In the genomic region with DNA sequence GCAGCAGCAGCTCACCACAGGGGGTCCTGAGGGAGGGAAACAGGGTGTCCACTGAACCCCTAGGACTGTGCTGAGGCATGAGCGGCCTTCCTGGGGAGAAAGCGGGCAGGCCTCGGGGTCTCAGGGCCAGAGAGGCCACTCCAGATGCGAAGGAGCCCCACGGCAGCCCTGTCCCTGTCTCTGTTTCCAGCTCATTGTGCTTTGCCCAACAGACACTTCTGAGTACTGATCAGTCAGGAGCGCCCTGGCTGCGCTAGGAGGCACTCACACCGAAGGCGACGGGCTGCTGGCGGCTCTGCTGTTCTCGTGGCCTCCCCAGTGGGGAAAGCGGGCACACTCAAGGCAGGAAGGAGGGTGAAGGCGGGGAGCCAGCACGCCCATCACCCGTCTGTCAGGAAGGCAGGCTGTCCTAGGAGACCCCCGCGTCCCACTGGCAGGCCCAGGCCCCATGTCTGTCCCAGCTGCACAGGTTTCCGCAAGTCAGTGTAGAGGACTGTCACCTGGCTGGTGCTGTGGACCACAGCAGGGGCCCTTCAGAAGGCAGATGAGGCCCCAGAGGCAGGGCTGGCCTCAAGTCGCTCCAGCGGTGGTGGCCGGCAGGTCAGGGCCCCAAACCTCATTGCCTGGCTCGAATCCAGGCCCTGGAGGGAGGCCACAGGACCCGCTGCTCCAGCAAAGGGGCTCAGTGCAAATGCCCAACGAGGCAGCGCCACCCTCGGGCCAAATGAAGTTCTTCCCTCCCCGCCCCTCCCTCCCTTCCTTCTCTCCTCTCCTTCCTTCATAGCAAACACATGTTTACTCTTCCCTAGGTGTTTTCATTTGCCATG, we compare ENCODE assay signal across 10 cellular contexts. TPM values are rescaled to one million over a fixed set of nuclear protein-coding genes. Genes with fewer than 3 reads are reported as not detected.
A peak's percentile ranks its signal among the peaks of the same experiment; 100 is the strongest.
DNase-seq lines count a peak whose midpoint lies in the region; ATAC-seq, FAIRE-seq and TF ChIP-seq lines count a peak whose summit lies in the region.
"Had no signal": no experiment of that assay in that cellular context is flagged by ENCODE, and none has a peak within 500 bp of the region (broad histone marks: within the 10 kb centered on the region; RNA-seq: fewer than 3 reads in every experiment).

No MANE protein-coding gene starts in this region.

- intact Hi-C loops in natural killer cell (cut with micrococcal nuclease) (no loop called here), GM12878 (cut with micrococcal nuclease; ENCODE audit: unreplicated experiment) (loop anchor here (5.0 kb wide), 1 partner anchor 45 kb away; a partner anchor contains a TSS)

- H3K27ac Mint-ChIP-seq in natural killer cell (no peak overlapping the region), progenitor cell of endocrine pancreas (no peak overlapping the region)
- H3K27ac Mint-ChIP-seq in natural killer cell treated with Interleukin-12 subunit alpha and Interleukin-12 subunit beta and Interleukin-15 and Interleukin-18, amount 100 ng/mL, for 72 hours, result no peak overlapping the region

- H3K9me3 Mint-ChIP-seq in natural killer cell, result no peaks in the 10 kb centered on the region
- H3K9me3 Mint-ChIP-seq in natural killer cell treated with Interleukin-12 subunit alpha and Interleukin-12 subunit beta and Interleukin-15 and Interleukin-18, amount 100 ng/mL, for 72 hours, result no peaks in the 10 kb centered on the region
- no peaks in the 10 kb centered on the region for H3K9me3 Mint-ChIP-seq in progenitor cell of endocrine pancreas (ENCODE audit: low read depth)

- H3K27ac ChIP-seq in GM12878 (ENCODE audit: control insufficient read depth, insufficient read depth), result peak overlapping the region; percentile 62
- H3K27ac ChIP-seq: ascending aorta had no signal

- no peaks in the 10 kb centered on the region for H3K27me3 Mint-ChIP-seq in natural killer cell (ENCODE audit: low read depth in 2 of 2)
- H3K27me3 Mint-ChIP-seq in natural killer cell treated with Interleukin-12 subunit alpha and Interleukin-12 subunit beta and Interleukin-15 and Interleukin-18, amount 100 ng/mL, for 72 hours, result no peaks in the 10 kb centered on the region
- no peaks in the 10 kb centered on the region for H3K27me3 Mint-ChIP-seq in progenitor cell of endocrine pancreas

- RAD21 ChIA-PET in GM12878 (lab: Charles Lee; ENCODE audit: unreplicated experiment), result interaction anchor here (0.7 to 2.5 kb wide), 7 partner anchors 38 to 249 kb away, joined by 3 to 23 read pairs (median 5); a partner anchor contains a TSS

- no peak for TF ChIP-seq POLR2A in GM12878 (IDR thresholded peaks at IDR 0.05; ENCODE audit: low read depth, low read length)

- peak; percentile 16 for TF ChIP-seq CTCF in natural killer cell (IDR thresholded peaks at IDR 0.05)
- TF ChIP-seq CTCF in GM12878 (IDR thresholded peaks at IDR 0.05 in 2 of 3, conservative IDR thresholded peaks at IDR 0.05 in 1 of 3; ENCODE audit: control insufficient read depth in 2 of 3, extremely low read depth in 1 of 3, insufficient read depth in 1 of 3, low read depth in 3 of 3, low read length in 3 of 3), result peak; percentile 40 to 62 (median 49)
- peak; percentile 28 for TF ChIP-seq CTCF in progenitor cell of endocrine pancreas (IDR thresholded peaks at IDR 0.05; ENCODE audit: unreplicated experiment)

- ATAC-seq in natural killer cell, result no peak
- ATAC-seq in natural killer cell treated with Interleukin-12 subunit alpha and Interleukin-12 subunit beta and Interleukin-15 and Interleukin-18, amount 100 ng/mL, for 72 hours, result no peak
- ATAC-seq in HG03457 (IDR thresholded peaks at IDR 0.05; ENCODE audit: unreplicated experiment), result peak; percentile 8
- peak; percentile 36 for ATAC-seq in GM12878
- no peak for ATAC-seq in GM18519 (IDR thresholded peaks at IDR 0.05; ENCODE audit: low FRiP score, unreplicated experiment)
- ATAC-seq in HG03378 (IDR thresholded peaks at IDR 0.05; ENCODE audit: unreplicated experiment), result no peak

- H3K9me3 ChIP-seq in GM12878 (replicated peaks; ENCODE audit: control insufficient read depth, insufficient read depth, low read length), result no peaks in the 10 kb centered on the region; the same call in 2 of the 3 replicates

- H3K4me1 Mint-ChIP-seq in natural killer cell, result peaks cover 0 to 9% of the 10 kb centered on the region in 2 donors
- peaks cover 0 to 7% of the 10 kb centered on the region in 2 donors for H3K4me1 Mint-ChIP-seq in natural killer cell treated with Interleukin-12 subunit alpha and Interleukin-12 subunit beta and Interleukin-15 and Interleukin-18, amount 100 ng/mL, for 72 hours (ENCODE audit: low read depth in 2 of 2)
- H3K4me1 Mint-ChIP-seq in progenitor cell of endocrine pancreas (ENCODE audit: low read depth), result peaks cover 1% of the 10 kb centered on the region

- no TSS peak for BruUV-seq in GM12878 (replicated peaks; lab: Mats Ljungman, UMichigan)

- TF ChIP-seq RAD21 in GM12878 (IDR thresholded peaks at IDR 0.05; ENCODE audit: insufficient read depth, low read depth, low read length), result peak; percentile 37; the same call in 1 of the 2 replicates

- POLR2A ChIA-PET in GM12878 (lab: Charles Lee), result interaction anchor here (0.9 to 3.1 kb wide), 4 partner anchors 8 to 137 kb away, joined by 3 to 13 read pairs (median 9); no protein-coding TSS in a partner anchor

- SMC1A ChIA-PET in GM12878 (lab: Charles Lee; ENCODE audit: uncharacterized antibody, unreplicated experiment), result interaction anchor here (0.6 to 2.5 kb wide), 7 partner anchors 15 to 248 kb away, joined by 3 to 12 read pairs (median 3); no protein-coding TSS in a partner anchor

- H3K4me3 Mint-ChIP-seq in natural killer cell (no peak overlapping the region), progenitor cell of endocrine pancreas (ENCODE audit: low read depth) (no peak overlapping the region)
- no peak overlapping the region for H3K4me3 Mint-ChIP-seq in natural killer cell treated with Interleukin-12 subunit alpha and Interleukin-12 subunit beta and Interleukin-15 and Interleukin-18, amount 100 ng/mL, for 72 hours

- H3K4me3 ChIP-seq in GM12878, result peak overlapping the region; percentile 26; the same call in 1 of the 2 replicates
- H3K4me3 ChIP-seq: ascending aorta, skin epidermis had no signal

- H3K4me2 ChIP-seq in GM12878 (ENCODE audit: control insufficient read depth, insufficient read depth), result peak overlapping the region; percentile 94

- CTCF ChIA-PET in GM12878 (lab: Yijun Ruan, JAX), result interaction anchor here (0.6 to 4.4 kb wide), 11 partner anchors 32 to 201 kb away, joined by 3 to 41 read pairs (median 4); a partner anchor contains a TSS

- no peak for FAIRE-seq in GM12878 (lab: Jason Lieb, UNC)
- FAIRE-seq in frontal cortex (lab: Jason Lieb, UNC), result no peak

- no peaks in the 10 kb centered on the region for H3K36me3 ChIP-seq in GM12878 (ENCODE audit: control insufficient read depth in 2 of 2, insufficient read depth in 2 of 2, low read length in 1 of 2)
- H3K36me3 ChIP-seq: ascending aorta had no signal

- DNase-seq in natural killer cell (no peak), GM12878 (ENCODE audit: low read depth, low spot score) (no peak), progenitor cell of endocrine pancreas (ENCODE audit: low spot score, unreplicated experiment) (no peak), frontal cortex (ENCODE audit: low spot score in 2 of 2) (no peak)
- DNase-seq in natural killer cell treated with Interleukin-12 subunit alpha and Interleukin-12 subunit beta and Interleukin-15 and Interleukin-18, amount 100 ng/mL, for 72 hours (ENCODE audit: low spot score), result no peak

- no peaks in the 10 kb centered on the region for H4K20me1 ChIP-seq in GM12878 (ENCODE audit: control insufficient read depth, insufficient read depth)

- peaks cover 21% of the 10 kb centered on the region for H3K4me1 ChIP-seq in GM12878 (ENCODE audit: control insufficient read depth, insufficient read depth, low read length)

- no peaks in the 10 kb centered on the region for H3K27me3 ChIP-seq in GM12878 (replicated peaks in 1 of 2; ENCODE audit: control insufficient read depth in 2 of 2, insufficient read depth in 2 of 2, low read length in 1 of 2)
- H3K27me3 ChIP-seq: ascending aorta had no signal

- H3K36me3 Mint-ChIP-seq in natural killer cell (no peaks in the 10 kb centered on the region), progenitor cell of endocrine pancreas (ENCODE audit: insufficient read depth) (peaks cover under 1% of the 10 kb centered on the region)
- no peaks in the 10 kb centered on the region for H3K36me3 Mint-ChIP-seq in natural killer cell treated with Interleukin-12 subunit alpha and Interleukin-12 subunit beta and Interleukin-15 and Interleukin-18, amount 100 ng/mL, for 72 hours

- no peak for TF ChIP-seq EP300 in GM12878 (IDR thresholded peaks at IDR 0.05; ENCODE audit: borderline replicate concordance in 1 of 2, control insufficient read depth in 1 of 2, low read depth in 2 of 2, low read length in 2 of 2)

- peak overlapping the region; percentile 40 for H3K9ac ChIP-seq in GM12878 (ENCODE audit: control insufficient read depth, insufficient read depth, low read length)

- H3K79me2 ChIP-seq in GM12878 (ENCODE audit: control insufficient read depth, insufficient read depth, low read length), result no peaks in the 10 kb centered on the region

- 79% methylated on average over 22 of the region's 28 CpGs for WGBS in GM12878 (ENCODE audit: insufficient coverage, insufficient replicate concordance, low lambda C conversion rate, missing lambda C conversion rate)

- in situ Hi-C loops in GM12878 (cut with MboI), result no loop called here

- H2AFZ ChIP-seq in GM12878 (ENCODE audit: control insufficient read depth, low read depth, low read length), result peak overlapping the region; percentile 85

RNA-seq across cellular contexts. Expression of a gene that starts 6.8 kb away (rescaled TPM):
- total RNA-seq in natural killer cell, result not detected
- under 1 TPM in 1 of 2 donors, not detected in 1; 0.19 TPM for total RNA-seq in natural killer cell treated with Interleukin-12 subunit alpha and Interleukin-12 subunit beta and Interleukin-15 and Interleukin-18, amount 100 ng/mL, for 72 hours
- total RNA-seq in GM12878 (2013; cell fraction: nucleolus; rRNA removed), result 3.3 and 4.0 TPM in 2 replicates
- 0.49 and 0.56 TPM in 2 replicates for total RNA-seq in GM12878 (2014; rRNA removed)
- total RNA-seq in GM12878 (2014; rRNA removed; fragmentation: Illumina TruSeq; extraction: Trizol), result 0.14 and 0.18 TPM in 2 replicates
- 0.32 and 0.41 TPM in 2 replicates for total RNA-seq in GM12878 (2021)
- polyA plus RNA-seq in GM12878 (2011; ENCODE audit: low read depth), result 0.07 TPM
- 0.56 and 0.94 TPM in 2 replicates for polyA plus RNA-seq in GM12878 (2011; rRNA removed)
- 1.6 and 2.2 TPM in 2 replicates for polyA plus RNA-seq in GM12878 (2011; cell fraction: cytosol; rRNA removed)
- polyA plus RNA-seq in GM12878 (2011; cell fraction: nucleus; rRNA removed), result 6.6 and 6.9 TPM in 2 replicates
- 0.38 and 0.48 TPM in 2 replicates for polyA plus RNA-seq in GM12878 (2012)
- 0.12 TPM in 1 of 2 replicates, not detected in the other for polyA plus RNA-seq in GM12878 (2014; fragmentation: Illumina TruSeq; extraction: Trizol)
- not detected for polyA plus RNA-seq in GM12878 (2014; fragmentation: Nextera tagmentation; extraction: Ambion mirVana)
- polyA plus RNA-seq in GM12878 (2014; rRNA removed), result 0.36 and 0.39 TPM in 2 replicates
- polyA plus RNA-seq in GM12878 (2016; fragmentation: Nextera tagmentation; extraction: Ambion mirVana), result under 1 TPM in 1 of 2 experiments, not detected in 1; 0.05 TPM
- polyA minus RNA-seq in GM12878 (2011; rRNA and poly(A)+ RNA removed), result 0.15 and 0.62 TPM in 2 replicates
- polyA minus RNA-seq in GM12878 (2011; cell fraction: cytosol; rRNA and poly(A)+ RNA removed), result 0.94 TPM in 1 of 2 replicates, not detected in the other
- polyA minus RNA-seq in GM12878 (2011; cell fraction: nucleus; rRNA and poly(A)+ RNA removed), result 0.60 and 0.77 TPM in 2 replicates
- 0.31 and 0.40 TPM in 2 replicates for total RNA-seq in progenitor cell of endocrine pancreas
- under 0.01 TPM for total RNA-seq in frontal cortex
- total RNA-seq: ascending aorta had no signal

RNA-seq across cellular contexts. Expression of a gene that starts 31.6 kb away (rescaled TPM):
- total RNA-seq in natural killer cell, result not detected
- not detected for total RNA-seq in natural killer cell treated with Interleukin-12 subunit alpha and Interleukin-12 subunit beta and Interleukin-15 and Interleukin-18, amount 100 ng/mL, for 72 hours
- total RNA-seq in GM12878 (2013; cell fraction: nucleolus; rRNA removed), result 0.12 and 0.13 TPM in 2 replicates
- total RNA-seq in GM12878 (2014; rRNA removed), result 0.05 TPM in 1 of 2 replicates, not detected in the other
- not detected in 2 replicates for total RNA-seq in GM12878 (2014; rRNA removed; fragmentation: Illumina TruSeq; extraction: Trizol)
- 0.05 TPM in 1 of 2 replicates, not detected in the other for total RNA-seq in GM12878 (2021)
- not detected for polyA plus RNA-seq in GM12878 (2011; ENCODE audit: low read depth)
- polyA plus RNA-seq in GM12878 (2011; rRNA removed), result not detected in 2 replicates
- not detected in 2 replicates for polyA plus RNA-seq in GM12878 (2011; cell fraction: cytosol; rRNA removed)
- polyA plus RNA-seq in GM12878 (2011; cell fraction: nucleus; rRNA removed), result 0.09 TPM in 1 of 2 replicates, not detected in the other
- polyA plus RNA-seq in GM12878 (2012), result 0.03 TPM in 1 of 2 replicates, not detected in the other
- polyA plus RNA-seq in GM12878 (2014; fragmentation: Illumina TruSeq; extraction: Trizol), result not detected in 2 replicates
- not detected for polyA plus RNA-seq in GM12878 (2014; fragmentation: Nextera tagmentation; extraction: Ambion mirVana)
- polyA plus RNA-seq in GM12878 (2014; rRNA removed), result not detected in 2 replicates
- polyA plus RNA-seq in GM12878 (2016; fragmentation: Nextera tagmentation; extraction: Ambion mirVana), result under 1 TPM in 1 of 2 experiments, not detected in 1; 0.03 TPM
- polyA minus RNA-seq in GM12878 (2011; rRNA and poly(A)+ RNA removed), result not detected in 2 replicates
- not detected in 2 replicates for polyA minus RNA-seq in GM12878 (2011; cell fraction: cytosol; rRNA and poly(A)+ RNA removed)
- polyA minus RNA-seq in GM12878 (2011; cell fraction: nucleus; rRNA and poly(A)+ RNA removed), result not detected in 2 replicates
- total RNA-seq in progenitor cell of endocrine pancreas, result 0.07 and 0.13 TPM in 2 replicates
- total RNA-seq in frontal cortex, result under 0.01 TPM

RNA-seq across cellular contexts. Expression of a gene that starts 46.1 kb away (rescaled TPM):
- 10 to 100 TPM; 16.3 to 24.6 (median 20.1) TPM for total RNA-seq in natural killer cell
- 10 to 100 TPM; 46.5 to 99.5 TPM for total RNA-seq in natural killer cell treated with Interleukin-12 subunit alpha and Interleukin-12 subunit beta and Interleukin-15 and Interleukin-18, amount 100 ng/mL, for 72 hours
- total RNA-seq in GM12878 (2013; cell fraction: nucleolus; rRNA removed), result 121 and 125 TPM in 2 replicates
- total RNA-seq in GM12878 (2014; rRNA removed), result 35.4 and 37.9 TPM in 2 replicates
- 22.6 and 24.4 TPM in 2 replicates for total RNA-seq in GM12878 (2014; rRNA removed; fragmentation: Illumina TruSeq; extraction: Trizol)
- total RNA-seq in GM12878 (2021), result 31.9 and 34.3 TPM in 2 replicates
- 10.1 TPM for polyA plus RNA-seq in GM12878 (2011; ENCODE audit: low read depth)
- polyA plus RNA-seq in GM12878 (2011; rRNA removed), result 31.9 and 42.2 TPM in 2 replicates
- polyA plus RNA-seq in GM12878 (2011; cell fraction: cytosol; rRNA removed), result 38.5 and 49.2 TPM in 2 replicates
- 71.2 and 92.5 TPM in 2 replicates for polyA plus RNA-seq in GM12878 (2011; cell fraction: nucleus; rRNA removed)
- 11.0 and 12.3 TPM in 2 replicates for polyA plus RNA-seq in GM12878 (2012)
- polyA plus RNA-seq in GM12878 (2014; fragmentation: Illumina TruSeq; extraction: Trizol), result 22.2 and 22.3 TPM in 2 replicates
- 1 to 10 TPM; 3.3 to 3.6 TPM for polyA plus RNA-seq in GM12878 (2014; fragmentation: Nextera tagmentation; extraction: Ambion mirVana)
- polyA plus RNA-seq in GM12878 (2014; rRNA removed), result 30.3 and 35.2 TPM in 2 replicates
- polyA plus RNA-seq in GM12878 (2016; fragmentation: Nextera tagmentation; extraction: Ambion mirVana), result 10 to 100 TPM; 46.4 to 49.1 TPM
- polyA minus RNA-seq in GM12878 (2011; rRNA and poly(A)+ RNA removed), result 46.1 and 55.5 TPM in 2 replicates
- 10.7 and 21.7 TPM in 2 replicates for polyA minus RNA-seq in GM12878 (2011; cell fraction: cytosol; rRNA and poly(A)+ RNA removed)
- 37.5 and 75.9 TPM in 2 replicates for polyA minus RNA-seq in GM12878 (2011; cell fraction: nucleus; rRNA and poly(A)+ RNA removed)
- total RNA-seq in progenitor cell of endocrine pancreas, result 49.2 and 55.1 TPM in 2 replicates
- 11.8 TPM for total RNA-seq in frontal cortex

RNA-seq across cellular contexts. Expression of a gene that starts 51.9 kb away (rescaled TPM):
- 1 to 10 TPM in 2 of 3 donors, under 1 TPM in 1; 0.33 to 4.8 (median 4.3) TPM for total RNA-seq in natural killer cell
- 1 to 10 TPM in 1 of 2 donors, under 1 TPM in 1; 0.20 to 3.8 TPM for total RNA-seq in natural killer cell treated with Interleukin-12 subunit alpha and Interleukin-12 subunit beta and Interleukin-15 and Interleukin-18, amount 100 ng/mL, for 72 hours
- total RNA-seq in GM12878 (2013; cell fraction: nucleolus; rRNA removed), result not detected in 2 replicates
- total RNA-seq in GM12878 (2014; rRNA removed), result not detected in 2 replicates
- total RNA-seq in GM12878 (2014; rRNA removed; fragmentation: Illumina TruSeq; extraction: Trizol), result not detected in 2 replicates
- total RNA-seq in GM12878 (2021), result not detected in 2 replicates
- polyA plus RNA-seq in GM12878 (2011; ENCODE audit: low read depth), result not detected
- not detected in 2 replicates for polyA plus RNA-seq in GM12878 (2011; rRNA removed)
- polyA plus RNA-seq in GM12878 (2011; cell fraction: cytosol; rRNA removed), result not detected in 2 replicates
- not detected in 2 replicates for polyA plus RNA-seq in GM12878 (2011; cell fraction: nucleus; rRNA removed)
- polyA plus RNA-seq in GM12878 (2012), result 0.11 TPM in 1 of 2 replicates, not detected in the other
- polyA plus RNA-seq in GM12878 (2014; fragmentation: Illumina TruSeq; extraction: Trizol), result not detected in 2 replicates
- polyA plus RNA-seq in GM12878 (2014; fragmentation: Nextera tagmentation; extraction: Ambion mirVana), result not detected
- polyA plus RNA-seq in GM12878 (2014; rRNA removed), result not detected in 2 replicates
- not detected for polyA plus RNA-seq in GM12878 (2016; fragmentation: Nextera tagmentation; extraction: Ambion mirVana)
- polyA minus RNA-seq in GM12878 (2011; rRNA and poly(A)+ RNA removed), result not detected in 2 replicates
- polyA minus RNA-seq in GM12878 (2011; cell fraction: cytosol; rRNA and poly(A)+ RNA removed), result not detected in 2 replicates
- 0.24 TPM in 1 of 2 replicates, not detected in the other for polyA minus RNA-seq in GM12878 (2011; cell fraction: nucleus; rRNA and poly(A)+ RNA removed)
- total RNA-seq in progenitor cell of endocrine pancreas, result 0.91 and 1.3 TPM in 2 replicates
- 0.82 TPM for total RNA-seq in frontal cortex

Comparison
In these comparisons a context has a peak if more than half of its experiments do, and no peak if none do; other contexts are left out.
1. ATAC-seq: peak in HG03457 (single experiment) and GM12878 (single experiment); none in natural killer cell (0 of 3), natural killer cell treated with Interleukin-12 subunit alpha and Interleukin-12 subunit beta and Interleukin-15 and Interleukin-18, amount 100 ng/mL, for 72 hours (0 of 2), GM18519 (single experiment) and HG03378 (single experiment).
2. Peak in every context shown above with its lines, with median percentiles within 50 percentile points of each other: CTCF ChIP-seq.